In the genomic region with DNA sequence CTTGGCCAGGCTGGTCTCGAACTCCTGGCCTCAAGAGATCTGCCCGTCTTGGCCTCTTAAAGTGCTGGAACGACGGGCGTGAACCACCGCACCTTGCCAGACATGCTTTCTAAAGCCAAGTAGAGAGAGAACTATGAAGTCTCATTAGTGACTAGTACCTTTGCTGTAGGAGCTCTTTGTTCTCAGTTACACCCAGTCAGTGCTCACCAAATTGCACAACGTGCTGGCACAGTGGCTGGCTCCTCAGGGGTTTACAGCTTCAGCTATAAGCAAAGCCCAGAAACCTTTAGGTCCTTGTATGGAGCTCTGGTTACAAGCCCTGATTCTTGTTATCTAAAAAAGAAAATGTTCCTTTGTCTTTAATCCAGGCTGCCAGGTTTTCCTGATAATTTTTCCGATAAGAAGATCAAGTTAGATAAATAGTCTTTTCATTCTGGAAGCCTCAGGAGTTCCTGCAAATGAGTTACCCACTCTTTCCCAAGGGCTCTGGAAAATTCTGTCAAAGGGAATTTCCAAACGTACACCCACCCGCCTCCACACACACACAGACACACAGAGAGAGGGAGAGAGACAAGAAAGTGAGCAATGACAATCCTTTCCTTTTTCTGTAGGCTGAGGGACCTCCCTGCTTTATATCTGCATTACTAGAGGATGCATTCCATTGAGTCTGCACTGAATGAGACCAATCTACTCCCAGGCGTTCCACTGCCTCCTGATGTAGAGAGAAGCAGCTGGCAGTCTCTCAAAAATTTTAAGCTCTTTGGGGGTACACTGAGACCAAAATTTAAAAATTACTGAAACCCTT, we compare ENCODE assay signal across 17 cellular contexts.
DNase-seq lines count a peak whose midpoint lies in the region; ATAC-seq and TF ChIP-seq lines count a peak whose summit lies in the region.
"Had no signal": no experiment of that assay in that cellular context is flagged by ENCODE, and none has a peak within 500 bp of the region (broad histone marks: within the 10 kb centered on the region; RNA-seq: fewer than 3 reads in every experiment).

No MANE protein-coding gene starts in this region.

- H3K23ac ChIP-seq in H9 (ENCODE audit: insufficient read length, low read depth, low read length) (no peak overlapping the region), trophoblast cell (ENCODE audit: low read length) (no peak overlapping the region)

- H3K4ac ChIP-seq in H9 (ENCODE audit: low read depth, low read length), result no peak overlapping the region
- no peak overlapping the region for H3K4ac ChIP-seq in trophoblast cell (ENCODE audit: low read depth, low read length)

- H2BK120ac ChIP-seq in H9 (ENCODE audit: low read depth, low read length, poor library complexity, severe bottlenecking) (no peak overlapping the region), trophoblast cell (ENCODE audit: insufficient read depth, low read length, poor library complexity) (no peak overlapping the region)

- no peak overlapping the region for H4K5ac ChIP-seq in H9 (ENCODE audit: insufficient read length, low read depth, low read length)

- H2BK12ac ChIP-seq in H9 (ENCODE audit: insufficient read length, low read depth, low read length) (no peak overlapping the region), trophoblast cell (ENCODE audit: low read length) (no peak overlapping the region)

- H2BK5ac ChIP-seq in H9 (ENCODE audit: insufficient read length, low read length) (no peak overlapping the region), trophoblast cell (ENCODE audit: low read depth, low read length, poor library complexity) (no peak overlapping the region)

- H2AFZ ChIP-seq in H9 (ENCODE audit: low read length) (no peak overlapping the region), trophoblast cell (ENCODE audit: insufficient read depth, low read length, poor library complexity) (no peak overlapping the region)

- H3K4me3 Mint-ChIP-seq in H9, result no peak overlapping the region; a peak in 1 of 5 replicates
- H3K4me3 Mint-ChIP-seq in activated T-cell treated with anti-CD3 and anti-CD28 coated beads, Interleukin-2, amount 50 U/mL, for 24 hours, result no peak overlapping the region
- H3K4me3 Mint-ChIP-seq: activated CD8-positive, alpha-beta T cell treated with anti-CD3 and anti-CD28 coated beads, Interleukin-2, amount 10 ng/mL, durations not matched to agents 7 days and 5 days; activated T-helper 17 cell treated with anti-CD3 and anti-CD28 coated beads, Interleukin-2, amount 50 U/mL, for 72 hours; HFFc6; naive thymus-derived CD8-positive, alpha-beta T cell; stimulated activated naive CD8-positive, alpha-beta T cell treated with anti-CD3 and anti-CD28 coated beads, Interleukin-15, Interleukin-2, amounts not matched to agents 100 ng/mL and 50 ng/mL, for 24 hours had no signal

- H4K8ac ChIP-seq in H9 (replicated peaks; ENCODE audit: insufficient read length, low read depth, low read length) (no peak overlapping the region), trophoblast cell (ENCODE audit: low read depth, low read length) (no peak overlapping the region)

- H2AK5ac ChIP-seq in H9 (ENCODE audit: insufficient read length, low read length), result no peak overlapping the region
- H2AK5ac ChIP-seq in trophoblast cell (ENCODE audit: low read length), result no peak overlapping the region

- no peak for TF ChIP-seq CTCF in H9 (conservative IDR thresholded peaks at IDR 0.05)

- no peak overlapping the region for H3T11ph ChIP-seq in H9 (ENCODE audit: low read length)

- no peaks in the 10 kb centered on the region for H4K20me1 ChIP-seq in H9 (ENCODE audit: control insufficient read depth, insufficient read depth, insufficient read length)

- H3K4me3 ChIP-seq in SK-N-MC (peak overlapping the region; percentile 46), trophoblast cell (ENCODE audit: low read depth, low read length) (no peak overlapping the region)
- H3K4me3 ChIP-seq: K562 had no signal

- H3K27ac Mint-ChIP-seq in H9, result peak overlapping the region; percentile 85 to 95 (median 91)
- no peak overlapping the region for H3K27ac Mint-ChIP-seq in activated T-cell treated with anti-CD3 and anti-CD28 coated beads, Interleukin-2, amount 50 U/mL, for 24 hours
- H3K27ac Mint-ChIP-seq: activated CD8-positive, alpha-beta T cell treated with anti-CD3 and anti-CD28 coated beads, Interleukin-2, amount 10 ng/mL, durations not matched to agents 7 days and 5 days; activated T-helper 17 cell treated with anti-CD3 and anti-CD28 coated beads, Interleukin-2, amount 50 U/mL, for 72 hours; HFFc6; naive thymus-derived CD8-positive, alpha-beta T cell; stimulated activated naive CD8-positive, alpha-beta T cell treated with anti-CD3 and anti-CD28 coated beads, Interleukin-15, Interleukin-2, amounts not matched to agents 100 ng/mL and 50 ng/mL, for 24 hours had no signal

- no peak overlapping the region for H3K9ac ChIP-seq in H9 (ENCODE audit: extremely low read depth, insufficient read length, low read length)
- no peak overlapping the region for H3K9ac ChIP-seq in SK-N-MC (ENCODE audit: insufficient read length)
- no peak overlapping the region for H3K9ac ChIP-seq in trophoblast cell (ENCODE audit: low read length)

- no peaks in the 10 kb centered on the region for H3K36me3 Mint-ChIP-seq in H9 (ENCODE audit: insufficient read depth in 1 of 3, low read depth in 3 of 3)
- H3K36me3 Mint-ChIP-seq in activated T-cell treated with anti-CD3 and anti-CD28 coated beads, Interleukin-2, amount 50 U/mL, for 24 hours (ENCODE audit: low read depth), result no peaks in the 10 kb centered on the region
- H3K36me3 Mint-ChIP-seq: naive thymus-derived CD8-positive, alpha-beta T cell had no signal

- H3K4me1 ChIP-seq in H9 (ENCODE audit: insufficient read depth, low read length) (peaks cover 3% of the 10 kb centered on the region; the same call in 1 of the 2 replicates), trophoblast cell (ENCODE audit: control insufficient read depth in 1 of 2, insufficient read depth in 2 of 2, low read length in 2 of 2) (no peaks in the 10 kb centered on the region)

- H2BK15ac ChIP-seq in H9 (ENCODE audit: low read depth, low read length), result no peak overlapping the region

- peak; percentile 99 for ATAC-seq in esophagus mucosa
- no peak for ATAC-seq in HG03025 (IDR thresholded peaks at IDR 0.05; ENCODE audit: low FRiP score, unreplicated experiment)
- no peak for ATAC-seq in GM19463 (IDR thresholded peaks at IDR 0.05; ENCODE audit: unreplicated experiment)
- ATAC-seq: activated CD8-positive, alpha-beta T cell treated with anti-CD3 and anti-CD28 coated beads, Interleukin-2, amount 10 ng/mL, durations not matched to agents 7 days and 5 days; activated T-helper 17 cell treated with anti-CD3 and anti-CD28 coated beads, Interleukin-2, amount 50 U/mL, for 72 hours; K562; naive thymus-derived CD8-positive, alpha-beta T cell had no signal

- WGBS in H9 (ENCODE audit: extremely low coverage, insufficient read length, low lambda C conversion rate), result no CpG with 5 or more reads among the region's 11 CpGs
- no CpG with 5 or more reads among the region's 11 CpGs for WGBS in trophoblast cell (ENCODE audit: extremely low coverage, insufficient coverage, insufficient read length)

- no peak overlapping the region for H2BK20ac ChIP-seq in H9 (ENCODE audit: low read depth, low read length, poor library complexity, severe bottlenecking)

- no peaks in the 10 kb centered on the region for H3K23me2 ChIP-seq in H9 (ENCODE audit: insufficient read length, low read depth, low read length, poor library complexity, severe bottlenecking)

- H3K4me2 ChIP-seq in H9 (ENCODE audit: insufficient read depth, insufficient read length, low read length) (no peak overlapping the region), trophoblast cell (ENCODE audit: low read length) (no peak overlapping the region)

- H3K79me2 ChIP-seq in H9 (ENCODE audit: insufficient read depth, low read length) (no peaks in the 10 kb centered on the region), trophoblast cell (ENCODE audit: control insufficient read depth, insufficient read depth, low read length, poor library complexity) (no peaks in the 10 kb centered on the region)

- DNase-seq in H9 (peak; percentile 30), SK-N-MC (ENCODE audit: low read depth, low spot score) (no peak), mucosa of gallbladder (ENCODE audit: low spot score) (peak; percentile 12), trophoblast cell (no peak)
- DNase-seq in activated T-cell treated with anti-CD3 and anti-CD28 coated beads, Interleukin-2, amount 50 U/mL, for 24 hours, result no peak
- DNase-seq: activated CD8-positive, alpha-beta T cell treated with anti-CD3 and anti-CD28 coated beads, Interleukin-2, amount 10 ng/mL, durations not matched to agents 7 days and 5 days; erythroblast; HFFc6; hippocampal formation; naive thymus-derived CD8-positive, alpha-beta T cell; NCI-H446 had no signal

- H3K56ac ChIP-seq in H9 (ENCODE audit: insufficient read length, low read depth, low read length), result no peak overlapping the region

- H3K79me1 ChIP-seq in H9 (ENCODE audit: insufficient read depth, low read depth, low read length, poor library complexity, severe bottlenecking) (no peaks in the 10 kb centered on the region), trophoblast cell (ENCODE audit: low read length) (no peaks in the 10 kb centered on the region)

- no peak overlapping the region for H3K18ac ChIP-seq in H9 (ENCODE audit: insufficient read length, low read depth, low read length)
- no peak overlapping the region for H3K18ac ChIP-seq in trophoblast cell (ENCODE audit: low read length)

- H3K27ac ChIP-seq in H9 (ENCODE audit: insufficient read length, low read depth, low read length) (no peak overlapping the region), SK-N-MC (peak overlapping the region; percentile 71), trophoblast cell (ENCODE audit: low read depth, low read length) (no peak overlapping the region)

- H3K14ac ChIP-seq in H9 (ENCODE audit: insufficient read depth, low read length) (0 out of 2 replicates have a peak overlapping the region, but pooled peaks have one; percentile 15), trophoblast cell (ENCODE audit: low read length) (no peak overlapping the region)

- H3K27me3 Mint-ChIP-seq in H9 (ENCODE audit: low read depth), result no peaks in the 10 kb centered on the region
- H3K27me3 Mint-ChIP-seq in activated T-cell treated with anti-CD3 and anti-CD28 coated beads, Interleukin-2, amount 50 U/mL, for 24 hours, result no peaks in the 10 kb centered on the region
- H3K27me3 Mint-ChIP-seq: stimulated activated naive CD8-positive, alpha-beta T cell treated with anti-CD3 and anti-CD28 coated beads, Interleukin-15, Interleukin-2, amounts not matched to agents 100 ng/mL and 50 ng/mL, for 24 hours had no signal

- H3K27me3 ChIP-seq in H9 (ENCODE audit: insufficient read depth, low read length) (no peaks in the 10 kb centered on the region), trophoblast cell (ENCODE audit: insufficient read depth, low read length) (no peaks in the 10 kb centered on the region)

- H4K12ac ChIP-seq in trophoblast cell (ENCODE audit: low read depth, low read length), result no peak overlapping the region

- no peaks in the 10 kb centered on the region for H3K9me3 Mint-ChIP-seq in H9
- no peaks in the 10 kb centered on the region for H3K9me3 Mint-ChIP-seq in activated T-cell treated with anti-CD3 and anti-CD28 coated beads, Interleukin-2, amount 50 U/mL, for 24 hours
- H3K9me3 Mint-ChIP-seq: activated T-helper 17 cell treated with anti-CD3 and anti-CD28 coated beads, Interleukin-2, amount 50 U/mL, for 72 hours; HFFc6; naive thymus-derived CD8-positive, alpha-beta T cell; stimulated activated naive CD8-positive, alpha-beta T cell treated with anti-CD3 and anti-CD28 coated beads, Interleukin-15, Interleukin-2, amounts not matched to agents 100 ng/mL and 50 ng/mL, for 24 hours had no signal

- H3K9me3 ChIP-seq in H9 (ENCODE audit: control insufficient read depth, low read depth, low read length), result no peaks in the 10 kb centered on the region
- no peaks in the 10 kb centered on the region for H3K9me3 ChIP-seq in SK-N-MC (ENCODE audit: low read depth, low read length)
- no peaks in the 10 kb centered on the region for H3K9me3 ChIP-seq in trophoblast cell (ENCODE audit: insufficient read depth, low read depth, low read length)

- H3K36me3 ChIP-seq in SK-N-MC (ENCODE audit: insufficient read depth, low read length), result no peaks in the 10 kb centered on the region
- no peaks in the 10 kb centered on the region for H3K36me3 ChIP-seq in trophoblast cell (ENCODE audit: control insufficient read depth in 1 of 2, insufficient read depth in 2 of 2, low read length in 2 of 2)

- H3K4me1 Mint-ChIP-seq in H9, result peaks cover 44 to 45% of the 10 kb centered on the region in 2 experiments
- no peaks in the 10 kb centered on the region for H3K4me1 Mint-ChIP-seq in activated T-cell treated with anti-CD3 and anti-CD28 coated beads, Interleukin-2, amount 50 U/mL, for 24 hours (ENCODE audit: low read depth)
- H3K4me1 Mint-ChIP-seq: activated T-helper 17 cell treated with anti-CD3 and anti-CD28 coated beads, Interleukin-2, amount 50 U/mL, for 72 hours; naive thymus-derived CD8-positive, alpha-beta T cell had no signal

- H4K91ac ChIP-seq in H9 (ENCODE audit: insufficient read length, low read depth, low read length) (no peak overlapping the region), trophoblast cell (ENCODE audit: low read depth, low read length) (no peak overlapping the region)

Comparison
In these comparisons a context has a peak if more than half of its experiments do, and no peak if none do; other contexts are left out.
1. DNase-seq: peak in H9 (single experiment) and mucosa of gallbladder (single experiment); none in SK-N-MC (single experiment), trophoblast cell (0 of 2) and activated T-cell treated with anti-CD3 and anti-CD28 coated beads, Interleukin-2, amount 50 U/mL, for 24 hours (single experiment).